In the genomic region with DNA sequence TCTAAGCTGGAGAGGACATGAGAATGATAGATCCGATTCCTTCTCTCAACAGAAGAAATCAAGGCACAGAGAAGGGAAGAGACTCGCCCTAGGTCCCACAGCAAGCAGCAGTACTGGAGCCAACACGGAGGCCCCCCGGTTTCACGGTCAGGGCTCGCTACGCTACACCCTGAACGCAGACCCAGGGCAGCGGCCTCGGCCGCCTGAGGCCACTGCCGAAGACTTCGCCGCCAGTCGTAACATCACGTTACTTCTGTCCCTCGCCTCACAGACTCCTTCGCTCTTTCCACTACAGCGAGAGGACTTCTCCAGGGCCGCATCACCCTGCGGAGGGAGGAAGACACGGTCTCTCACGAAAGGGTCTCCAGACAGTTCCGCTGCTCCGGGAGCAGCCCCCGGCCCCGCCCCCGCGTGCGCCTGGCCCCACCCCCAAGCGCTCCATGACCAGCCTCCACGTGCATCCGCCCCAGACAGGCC, we compare ENCODE assay signal across 1 cellular context.
TF ChIP-seq lines count a peak whose summit lies in the region.

No MANE protein-coding gene starts in this region.

TF ChIP-seq in GM23338, 12 proteins besides CTCF, POLR2A, EP300 and RAD21:
- TF ChIP-seq, protein P1, sequence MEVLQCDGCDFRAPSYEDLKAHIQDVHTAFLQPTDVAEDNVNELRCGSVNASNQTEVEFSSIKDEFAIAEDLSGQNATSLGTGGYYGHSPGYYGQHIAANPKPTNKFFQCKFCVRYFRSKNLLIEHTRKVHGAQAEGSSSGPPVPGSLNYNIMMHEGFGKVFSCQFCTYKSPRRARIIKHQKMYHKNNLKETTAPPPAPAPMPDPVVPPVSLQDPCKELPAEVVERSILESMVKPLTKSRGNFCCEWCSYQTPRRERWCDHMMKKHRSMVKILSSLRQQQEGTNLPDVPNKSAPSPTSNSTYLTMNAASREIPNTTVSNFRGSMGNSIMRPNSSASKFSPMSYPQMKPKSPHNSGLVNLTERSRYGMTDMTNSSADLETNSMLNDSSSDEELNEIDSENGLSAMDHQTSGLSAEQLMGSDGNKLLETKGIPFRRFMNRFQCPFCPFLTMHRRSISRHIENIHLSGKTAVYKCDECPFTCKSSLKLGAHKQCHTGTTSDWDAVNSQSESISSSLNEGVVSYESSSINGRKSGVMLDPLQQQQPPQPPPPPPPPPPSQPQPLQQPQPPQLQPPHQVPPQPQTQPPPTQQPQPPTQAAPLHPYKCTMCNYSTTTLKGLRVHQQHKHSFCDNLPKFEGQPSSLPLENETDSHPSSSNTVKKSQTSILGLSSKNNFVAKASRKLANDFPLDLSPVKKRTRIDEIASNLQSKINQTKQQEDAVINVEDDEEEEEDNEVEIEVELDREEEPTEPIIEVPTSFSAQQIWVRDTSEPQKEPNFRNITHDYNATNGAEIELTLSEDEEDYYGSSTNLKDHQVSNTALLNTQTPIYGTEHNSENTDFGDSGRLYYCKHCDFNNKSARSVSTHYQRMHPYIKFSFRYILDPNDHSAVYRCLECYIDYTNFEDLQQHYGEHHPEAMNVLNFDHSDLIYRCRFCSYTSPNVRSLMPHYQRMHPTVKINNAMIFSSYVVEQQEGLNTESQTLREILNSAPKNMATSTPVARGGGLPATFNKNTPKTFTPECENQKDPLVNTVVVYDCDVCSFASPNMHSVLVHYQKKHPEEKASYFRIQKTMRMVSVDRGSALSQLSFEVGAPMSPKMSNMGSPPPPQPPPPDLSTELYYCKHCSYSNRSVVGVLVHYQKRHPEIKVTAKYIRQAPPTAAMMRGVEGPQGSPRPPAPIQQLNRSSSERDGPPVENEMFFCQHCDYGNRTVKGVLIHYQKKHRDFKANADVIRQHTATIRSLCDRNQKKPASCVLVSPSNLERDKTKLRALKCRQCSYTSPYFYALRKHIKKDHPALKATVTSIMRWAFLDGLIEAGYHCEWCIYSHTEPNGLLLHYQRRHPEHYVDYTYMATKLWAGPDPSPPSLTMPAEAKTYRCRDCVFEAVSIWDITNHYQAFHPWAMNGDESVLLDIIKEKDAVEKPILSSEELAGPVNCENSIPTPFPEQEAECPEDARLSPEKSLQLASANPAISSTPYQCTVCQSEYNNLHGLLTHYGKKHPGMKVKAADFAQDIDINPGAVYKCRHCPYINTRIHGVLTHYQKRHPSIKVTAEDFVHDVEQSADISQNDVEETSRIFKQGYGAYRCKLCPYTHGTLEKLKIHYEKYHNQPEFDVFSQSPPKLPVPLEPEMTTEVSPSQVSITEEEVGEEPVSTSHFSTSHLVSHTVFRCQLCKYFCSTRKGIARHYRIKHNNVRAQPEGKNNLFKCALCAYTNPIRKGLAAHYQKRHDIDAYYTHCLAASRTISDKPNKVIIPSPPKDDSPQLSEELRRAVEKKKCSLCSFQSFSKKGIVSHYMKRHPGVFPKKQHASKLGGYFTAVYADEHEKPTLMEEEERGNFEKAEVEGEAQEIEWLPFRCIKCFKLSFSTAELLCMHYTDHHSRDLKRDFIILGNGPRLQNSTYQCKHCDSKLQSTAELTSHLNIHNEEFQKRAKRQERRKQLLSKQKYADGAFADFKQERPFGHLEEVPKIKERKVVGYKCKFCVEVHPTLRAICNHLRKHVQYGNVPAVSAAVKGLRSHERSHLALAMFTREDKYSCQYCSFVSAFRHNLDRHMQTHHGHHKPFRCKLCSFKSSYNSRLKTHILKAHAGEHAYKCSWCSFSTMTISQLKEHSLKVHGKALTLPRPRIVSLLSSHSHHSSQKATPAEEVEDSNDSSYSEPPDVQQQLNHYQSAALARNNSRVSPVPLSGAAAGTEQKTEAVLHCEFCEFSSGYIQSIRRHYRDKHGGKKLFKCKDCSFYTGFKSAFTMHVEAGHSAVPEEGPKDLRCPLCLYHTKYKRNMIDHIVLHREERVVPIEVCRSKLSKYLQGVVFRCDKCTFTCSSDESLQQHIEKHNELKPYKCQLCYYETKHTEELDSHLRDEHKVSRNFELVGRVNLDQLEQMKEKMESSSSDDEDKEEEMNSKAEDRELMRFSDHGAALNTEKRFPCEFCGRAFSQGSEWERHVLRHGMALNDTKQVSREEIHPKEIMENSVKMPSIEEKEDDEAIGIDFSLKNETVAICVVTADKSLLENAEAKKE (CRISPR knock-in tag; IDR thresholded peaks at IDR 0.05), result no peak
- TF ChIP-seq, protein P2, sequence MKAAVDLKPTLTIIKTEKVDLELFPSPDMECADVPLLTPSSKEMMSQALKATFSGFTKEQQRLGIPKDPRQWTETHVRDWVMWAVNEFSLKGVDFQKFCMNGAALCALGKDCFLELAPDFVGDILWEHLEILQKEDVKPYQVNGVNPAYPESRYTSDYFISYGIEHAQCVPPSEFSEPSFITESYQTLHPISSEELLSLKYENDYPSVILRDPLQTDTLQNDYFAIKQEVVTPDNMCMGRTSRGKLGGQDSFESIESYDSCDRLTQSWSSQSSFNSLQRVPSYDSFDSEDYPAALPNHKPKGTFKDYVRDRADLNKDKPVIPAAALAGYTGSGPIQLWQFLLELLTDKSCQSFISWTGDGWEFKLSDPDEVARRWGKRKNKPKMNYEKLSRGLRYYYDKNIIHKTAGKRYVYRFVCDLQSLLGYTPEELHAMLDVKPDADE (IDR thresholded peaks at IDR 0.05), result no peak
- TF ChIP-seq POLR2AphosphoS5 (IDR thresholded peaks at IDR 0.05; ENCODE audit: low read depth) (no peak; the same call in 1 of the 2 replicates), ZNF114 (CRISPR knock-in tag; IDR thresholded peaks at IDR 0.05) (no peak), EZH2phosphoT487 (IDR thresholded peaks at IDR 0.05; ENCODE audit: unreplicated experiment) (no peak), STAT1 (IDR thresholded peaks at IDR 0.05; ENCODE audit: unreplicated experiment) (no peak), NANOG (IDR thresholded peaks at IDR 0.05; ENCODE audit: borderline replicate concordance) (no peak), ZNF331 (CRISPR knock-in tag; IDR thresholded peaks at IDR 0.05; ENCODE audit: low read depth) (no peak)
- TF ChIP-seq, protein P3, sequence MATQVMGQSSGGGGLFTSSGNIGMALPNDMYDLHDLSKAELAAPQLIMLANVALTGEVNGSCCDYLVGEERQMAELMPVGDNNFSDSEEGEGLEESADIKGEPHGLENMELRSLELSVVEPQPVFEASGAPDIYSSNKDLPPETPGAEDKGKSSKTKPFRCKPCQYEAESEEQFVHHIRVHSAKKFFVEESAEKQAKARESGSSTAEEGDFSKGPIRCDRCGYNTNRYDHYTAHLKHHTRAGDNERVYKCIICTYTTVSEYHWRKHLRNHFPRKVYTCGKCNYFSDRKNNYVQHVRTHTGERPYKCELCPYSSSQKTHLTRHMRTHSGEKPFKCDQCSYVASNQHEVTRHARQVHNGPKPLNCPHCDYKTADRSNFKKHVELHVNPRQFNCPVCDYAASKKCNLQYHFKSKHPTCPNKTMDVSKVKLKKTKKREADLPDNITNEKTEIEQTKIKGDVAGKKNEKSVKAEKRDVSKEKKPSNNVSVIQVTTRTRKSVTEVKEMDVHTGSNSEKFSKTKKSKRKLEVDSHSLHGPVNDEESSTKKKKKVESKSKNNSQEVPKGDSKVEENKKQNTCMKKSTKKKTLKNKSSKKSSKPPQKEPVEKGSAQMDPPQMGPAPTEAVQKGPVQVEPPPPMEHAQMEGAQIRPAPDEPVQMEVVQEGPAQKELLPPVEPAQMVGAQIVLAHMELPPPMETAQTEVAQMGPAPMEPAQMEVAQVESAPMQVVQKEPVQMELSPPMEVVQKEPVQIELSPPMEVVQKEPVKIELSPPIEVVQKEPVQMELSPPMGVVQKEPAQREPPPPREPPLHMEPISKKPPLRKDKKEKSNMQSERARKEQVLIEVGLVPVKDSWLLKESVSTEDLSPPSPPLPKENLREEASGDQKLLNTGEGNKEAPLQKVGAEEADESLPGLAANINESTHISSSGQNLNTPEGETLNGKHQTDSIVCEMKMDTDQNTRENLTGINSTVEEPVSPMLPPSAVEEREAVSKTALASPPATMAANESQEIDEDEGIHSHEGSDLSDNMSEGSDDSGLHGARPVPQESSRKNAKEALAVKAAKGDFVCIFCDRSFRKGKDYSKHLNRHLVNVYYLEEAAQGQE (IDR thresholded peaks at IDR 0.05; ENCODE audit: unreplicated experiment), result no peak
